ENCODE assay signal across 21 cellular contexts in the genomic region with DNA sequence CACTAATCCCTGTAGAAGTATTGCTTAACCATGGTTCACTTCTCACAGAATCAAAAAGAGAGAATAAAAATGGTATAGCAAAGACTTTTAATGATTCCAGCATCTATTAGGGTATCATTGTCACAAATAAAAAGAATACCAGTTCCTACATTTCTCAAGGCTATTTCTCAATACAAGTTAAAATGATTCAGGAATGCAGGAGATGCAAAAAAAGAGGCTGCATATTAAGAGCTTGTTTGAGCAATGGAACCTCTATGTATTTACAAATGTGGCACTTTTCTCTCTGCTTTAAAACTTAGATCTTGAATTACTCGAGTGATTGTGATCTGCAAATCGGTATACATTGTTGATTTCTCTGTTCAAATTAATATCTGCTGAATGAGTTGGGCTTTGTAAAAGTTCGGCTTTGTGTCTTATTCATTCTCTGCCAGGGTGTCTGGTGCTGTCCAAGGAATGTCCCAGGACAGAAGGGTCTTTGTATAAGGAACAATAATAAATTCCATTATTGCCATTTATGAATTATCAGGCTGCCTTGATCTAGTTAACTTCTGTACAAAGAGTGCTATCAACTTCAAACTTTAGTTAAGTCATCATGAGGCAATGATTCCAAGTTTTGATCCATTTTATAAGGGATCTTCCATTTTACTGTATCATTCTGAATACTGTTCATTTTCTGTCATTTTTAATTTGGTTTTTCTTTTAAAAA.
DNase-seq lines count a peak whose midpoint lies in the region; ATAC-seq and TF ChIP-seq lines count a peak whose summit lies in the region.
"Had no signal": no experiment of that assay in that cellular context is flagged by ENCODE, and none has a peak within 500 bp of the region (broad histone marks: within the 10 kb centered on the region; RNA-seq: fewer than 3 reads in every experiment).

No MANE protein-coding gene starts in this region.

- H3K4me3 ChIP-seq in left ventricle myocardium inferior (no peak overlapping the region), cardiac fibroblast (replicated peaks in 1 of 2; ENCODE audit: low read depth in 2 of 2, low read length in 2 of 2) (no peak overlapping the region), fibroblast of the aortic adventitia (ENCODE audit: low read depth, low read length) (no peak overlapping the region)
- no peak overlapping the region for H3K4me3 ChIP-seq in CD8-positive, alpha-beta memory T cell (ENCODE audit: low read length)
- H3K4me3 ChIP-seq: BLaER1 treated with 17β-estradiol and CSF1 and Interleukin-3, amounts not matched to agents 10 nM and 100 nM; SJSA1 had no signal

- no peaks in the 10 kb centered on the region for H3K36me3 ChIP-seq in left ventricle myocardium inferior
- no peaks in the 10 kb centered on the region for H3K36me3 ChIP-seq in CD8-positive, alpha-beta memory T cell (ENCODE audit: insufficient read depth, low read length)
- H3K36me3 ChIP-seq: BLaER1 treated with 17β-estradiol and CSF1 and Interleukin-3, amounts not matched to agents 10 nM and 100 nM; SJSA1 had no signal

- no peaks in the 10 kb centered on the region for H3K4me1 Mint-ChIP-seq in CD8-positive, alpha-beta memory T cell

- H3K27me3 Mint-ChIP-seq in CD8-positive, alpha-beta memory T cell = no peaks in the 10 kb centered on the region

- no peak overlapping the region for H3K27ac Mint-ChIP-seq in CD8-positive, alpha-beta memory T cell
- H3K27ac Mint-ChIP-seq: H9 had no signal

- peak overlapping the region; percentile 16 for H3K27ac ChIP-seq in left ventricle myocardium inferior (replicated peaks)
- no peak overlapping the region for H3K27ac ChIP-seq in CD8-positive, alpha-beta memory T cell (ENCODE audit: low read depth, low read length)
- H3K27ac ChIP-seq: BLaER1 treated with 17β-estradiol and CSF1 and Interleukin-3, amounts not matched to agents 10 nM and 100 nM; HL-60; SJSA1 had no signal

- TF ChIP-seq CTCF in left ventricle myocardium inferior (IDR thresholded peaks at IDR 0.05; ENCODE audit: borderline replicate concordance) (no peak), cardiac fibroblast (IDR thresholded peaks at IDR 0.05; ENCODE audit: low read depth, low read length) (no peak), fibroblast of the aortic adventitia (IDR thresholded peaks at IDR 0.05; ENCODE audit: insufficient read depth, low read length) (no peak)

- H3K4me3 Mint-ChIP-seq in CD8-positive, alpha-beta memory T cell = no peak overlapping the region
- H3K4me3 Mint-ChIP-seq: H9 had no signal

- peaks cover 0 to 2% (median 0%) of the 10 kb centered on the region in 5 donors for H3K9me3 Mint-ChIP-seq in CD8-positive, alpha-beta memory T cell
- H3K9me3 Mint-ChIP-seq: H9 had no signal

- DNase-seq in left ventricle myocardium inferior = no peak
- DNase-seq in Right ventricle myocardium inferior (ENCODE audit: missing footprints) = no peak
- peak; percentile 28 to 39 for DNase-seq in cardiac fibroblast (ENCODE audit: low read depth in 2 of 2)
- peak; percentile 42 for DNase-seq in fibroblast of the aortic adventitia (ENCODE audit: low read depth)
- no peak for DNase-seq in NCI-H526 treated with DMSO at 0.1 percent for 48 hours (lab: John Stamatoyannopoulos, UW)
- no peak for DNase-seq in CD8-positive, alpha-beta memory T cell
- DNase-seq: 8988T, DMS 273 treated with DMSO at 0.1 percent for 48 hours, DND-41, H9, IMR-90, NCI-H1436, NCI-H2029, NCI-H2171 treated with DMSO at 0.1 percent for 48 hours, NCI-H446 treated with DMSO at 0.1 percent for 48 hours had no signal

- no peak for ATAC-seq in Right ventricle myocardium inferior
- ATAC-seq in GM19023 (IDR thresholded peaks at IDR 0.05; ENCODE audit: unreplicated experiment) = no peak
- no peak for ATAC-seq in HG03521 (IDR thresholded peaks at IDR 0.05; ENCODE audit: unreplicated experiment)
- ATAC-seq: Panc1 had no signal

- CTCF ChIA-PET in CD8-positive, alpha-beta memory T cell (lab: Charles Lee) = no interaction called here

- no peaks in the 10 kb centered on the region for H3K27me3 ChIP-seq in left ventricle myocardium inferior (ENCODE audit: low read depth)
- H3K27me3 ChIP-seq in CD8-positive, alpha-beta memory T cell (ENCODE audit: insufficient read depth, low read length, poor library complexity, severe bottlenecking) = no peaks in the 10 kb centered on the region
- H3K27me3 ChIP-seq: SJSA1 had no signal

- H3K36me3 Mint-ChIP-seq in CD8-positive, alpha-beta memory T cell = no peaks in the 10 kb centered on the region

- peaks cover 70% of the 10 kb centered on the region for H3K4me1 ChIP-seq in left ventricle myocardium inferior
- no peaks in the 10 kb centered on the region for H3K4me1 ChIP-seq in CD8-positive, alpha-beta memory T cell (ENCODE audit: insufficient read depth, low read length)

- no peaks in the 10 kb centered on the region for H3K9me3 ChIP-seq in left ventricle myocardium inferior (replicated peaks)
- H3K9me3 ChIP-seq in CD8-positive, alpha-beta memory T cell (ENCODE audit: low read length) = no peaks in the 10 kb centered on the region
- H3K9me3 ChIP-seq: BLaER1 treated with 17β-estradiol and CSF1 and Interleukin-3, amounts not matched to agents 10 nM and 100 nM; SJSA1 had no signal

- intact Hi-C loops in left ventricle myocardium inferior (cut with micrococcal nuclease) (no loop called here), Right ventricle myocardium inferior (cut with DNase I) (loop anchor here (5.0 kb wide), 2 partner anchors 37 to 112 kb away; no protein-coding TSS in a partner anchor)

- POLR2A ChIA-PET in CD8-positive, alpha-beta memory T cell (lab: Charles Lee) = no interaction called here

Comparison
In these comparisons a context has a peak if more than half of its experiments do, and no peak if none do; other contexts are left out.
1. DNase-seq: peak in cardiac fibroblast (2 of 2) and fibroblast of the aortic adventitia (single experiment); none in left ventricle myocardium inferior (single experiment), Right ventricle myocardium inferior (single experiment), NCI-H526 treated with DMSO at 0.1 percent for 48 hours (single experiment) and CD8-positive, alpha-beta memory T cell (0 of 5).